Comparison of ENCODE assay signal across 11 cellular contexts in the genomic region with DNA sequence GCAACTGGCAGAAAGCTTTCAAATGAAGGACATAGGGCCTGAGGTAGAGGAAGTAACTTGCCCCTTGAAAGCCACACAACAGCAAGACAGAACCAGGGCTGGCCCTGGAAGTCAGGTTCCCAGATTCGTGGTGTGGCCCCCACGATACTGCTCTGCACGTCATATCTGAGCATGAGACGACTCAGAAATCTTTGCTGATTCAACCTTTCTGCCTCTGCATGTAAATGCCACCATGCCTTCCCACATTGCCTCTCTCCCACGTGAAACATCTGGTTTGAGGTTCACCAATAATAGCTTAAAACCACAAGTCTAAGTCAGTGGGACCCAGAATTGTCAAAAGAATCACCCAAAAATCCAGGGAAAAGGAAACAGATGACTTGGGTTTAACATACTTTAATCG.
DNase-seq lines count a peak whose midpoint lies in the region; ATAC-seq and TF ChIP-seq lines count a peak whose summit lies in the region.
"Had no signal": no experiment of that assay in that cellular context is flagged by ENCODE, and none has a peak within 500 bp of the region (broad histone marks: within the 10 kb centered on the region; RNA-seq: fewer than 3 reads in every experiment).

No MANE protein-coding gene starts in this region.

- H3K36me3 Mint-ChIP-seq in activated naive CD8-positive, alpha-beta T cell, result peaks cover 20% of the 10 kb centered on the region
- H3K36me3 Mint-ChIP-seq: type B pancreatic cell had no signal

- ATAC-seq in GM19467 (IDR thresholded peaks at IDR 0.05; ENCODE audit: unreplicated experiment), result no peak
- ATAC-seq: left cardiac atrium had no signal

- peak overlapping the region; percentile 56 for H3K4me3 Mint-ChIP-seq in activated naive CD8-positive, alpha-beta T cell
- H3K4me3 Mint-ChIP-seq: type B pancreatic cell had no signal

- H3K27ac Mint-ChIP-seq in activated naive CD8-positive, alpha-beta T cell, result peak overlapping the region; percentile 90
- H3K27ac Mint-ChIP-seq: type B pancreatic cell had no signal

- H3K4me3 ChIP-seq in GM12865 (ENCODE audit: low read depth, low read length), result no peak overlapping the region
- H3K4me3 ChIP-seq: right lobe of liver had no signal

- peaks cover 99% of the 10 kb centered on the region for H3K4me1 Mint-ChIP-seq in activated naive CD8-positive, alpha-beta T cell (ENCODE audit: low read depth)

- no peak for TF ChIP-seq CTCF in GM12865 (IDR thresholded peaks at IDR 0.05; ENCODE audit: insufficient read depth, low read depth, low read length, missing control alignments)

- peaks cover 15% of the 10 kb centered on the region for H3K9me3 Mint-ChIP-seq in activated naive CD8-positive, alpha-beta T cell (ENCODE audit: low read depth)

- DNase-seq in GM12865 (ENCODE audit: low read depth), result peak; percentile 25
- peak; percentile 15 for DNase-seq in NOMO-1 treated with dmso at 0.1 percent for 144 hours (lab: John Stamatoyannopoulos, UW; ENCODE audit: unreplicated experiment)
- DNase-seq in stimulated activated CD4-positive, alpha-beta T cell treated with anti-CD3 and anti-CD28 coated beads, Interleukin-4, amount 100 ng/mL, for 1 hour, result peak; percentile 35
- no peak for DNase-seq in NCI-H1092 (lab: John Stamatoyannopoulos, UW)
- no peak for DNase-seq in islet precursor cell
- DNase-seq: left cardiac atrium, NCI-H748 treated with DMSO at 0.1 percent for 48 hours, right lobe of liver had no signal

- H3K27me3 Mint-ChIP-seq in activated naive CD8-positive, alpha-beta T cell, result no peaks in the 10 kb centered on the region
- H3K27me3 Mint-ChIP-seq: type B pancreatic cell had no signal

Comparison
In these comparisons a context has a peak if more than half of its experiments do, and no peak if none do; other contexts are left out.
1. DNase-seq: peak in GM12865 (single experiment), NOMO-1 treated with dmso at 0.1 percent for 144 hours (single experiment) and stimulated activated CD4-positive, alpha-beta T cell treated with anti-CD3 and anti-CD28 coated beads, Interleukin-4, amount 100 ng/mL, for 1 hour (single experiment); none in NCI-H1092 (single experiment) and islet precursor cell (single experiment).